In genomic region chr11:46649180-46649738, GRCh38 we compare ENCODE assay signal across 9 cellular contexts. TPM values are rescaled to one million over a fixed set of nuclear protein-coding genes. Genes with fewer than 3 reads are reported as not detected.
DNase-seq lines count a peak whose midpoint lies in the region; ATAC-seq and TF ChIP-seq lines count a peak whose summit lies in the region.
"Had no signal": no experiment of that assay in that cellular context is flagged by ENCODE, and none has a peak within 500 bp of the region (broad histone marks: within the 10 kb centered on the region; RNA-seq: fewer than 3 reads in every experiment).

No MANE protein-coding gene starts in this region.

- H3K9me3 ChIP-seq in mucosa of descending colon: no peaks in the 10 kb centered on the region
- no peaks in the 10 kb centered on the region for H3K9me3 ChIP-seq in aorta (ENCODE audit: control insufficient read depth, low read length)

- DNase-seq in Right ventricle myocardium inferior (ENCODE audit: missing footprints): no peak
- no peak for DNase-seq in cardiac septum (ENCODE audit: low spot score)
- peak; percentile 73 for DNase-seq in epithelial cell of esophagus (ENCODE audit: low read depth)
- DNase-seq in mucosa of descending colon: peak in 1 of 3 donors; percentile 20
- no peak for DNase-seq in aorta
- no peak for DNase-seq in NCI-H345 (lab: John Stamatoyannopoulos, UW)
- no peak for DNase-seq in activated naive CD4-positive, alpha-beta T cell (lab: John Stamatoyannopoulos, UW)
- DNase-seq: activated T-cell treated with anti-CD3 and anti-CD28 coated beads, Interleukin-2, amount 50 U/mL, for 72 hours had no signal

- H3K4me1 ChIP-seq in mucosa of descending colon (ENCODE audit: low read depth): no peaks in the 10 kb centered on the region
- H3K4me1 ChIP-seq in aorta (ENCODE audit: control insufficient read depth in 1 of 2, insufficient read depth in 2 of 2, low read length in 2 of 2): no peaks in the 10 kb centered on the region

- intact Hi-C loops in Right ventricle myocardium inferior (cut with DNase I) (loop anchor here (2.0 kb wide), 1 partner anchor 52 kb away; the partner anchor contains the start of genes ARHGAP1 and ZNF408), cardiac septum (cut with DNase I) (loop anchor here (5.0 kb wide), 1 partner anchor 53 kb away; the partner anchor contains the start of genes ARHGAP1 and ZNF408), mucosa of descending colon (cut with DNase I, micrococcal nuclease) (no loop called here), aorta (cut with DNase I) (no loop called here)

- 4 to 6% methylated on average over 2 of the region's 2 CpGs for WGBS in aorta, 2 donors

- H3K27me3 ChIP-seq in aorta (ENCODE audit: control insufficient read depth in 1 of 2, insufficient read depth in 2 of 2, low read length in 1 of 2): no peaks in the 10 kb centered on the region

- H3K36me3 ChIP-seq in mucosa of descending colon (ENCODE audit: low read depth): peaks cover 9% of the 10 kb centered on the region
- H3K36me3 ChIP-seq in aorta (ENCODE audit: control insufficient read depth in 1 of 2, insufficient read depth in 2 of 2, low read length in 1 of 2): peaks cover 4 to 7% of the 10 kb centered on the region in 2 donors

- H3K4me3 ChIP-seq in epithelial cell of esophagus (ENCODE audit: low read length) (no peak overlapping the region), mucosa of descending colon (no peak overlapping the region), aorta (ENCODE audit: low read length in 2 of 2) (no peak overlapping the region)

- no peak for TF ChIP-seq CTCF in epithelial cell of esophagus (IDR thresholded peaks at IDR 0.05; ENCODE audit: insufficient read depth, low read depth, low read length, missing control alignments)
- TF ChIP-seq CTCF in mucosa of descending colon (IDR thresholded peaks at IDR 0.05): no peak

- ATAC-seq in Right ventricle myocardium inferior (peak; percentile 97), mucosa of descending colon (peak; percentile 31), aorta (ENCODE audit: low FRiP score) (peak; percentile 93), GM18505 (IDR thresholded peaks at IDR 0.05; ENCODE audit: unreplicated experiment) (no peak)
- ATAC-seq: activated T-cell treated with anti-CD3 and anti-CD28 coated beads, Interleukin-2, amount 50 U/mL, for 72 hours had no signal

- TF ChIP-seq POLR2A in GM18505 (IDR thresholded peaks at IDR 0.05; ENCODE audit: borderline replicate concordance, extremely low read depth, insufficient read depth, insufficient read length): no peak

- peak overlapping the region; percentile 30 to 96 for H3K27ac ChIP-seq in aorta (ENCODE audit: low read depth in 1 of 2, low read length in 2 of 2)

RNA-seq across cellular contexts. Expression of gene ATG13, which starts 31.9 kb away (rescaled TPM):
- total RNA-seq in Right ventricle myocardium inferior (39.4 TPM), cardiac septum (43.4 TPM), mucosa of descending colon (10 to 100 TPM; 61.6 to 81.4 (median 62.3) TPM), aorta (10 to 100 TPM; 59.6 to 72.7 TPM)
- polyA plus RNA-seq in aorta: 10 to 100 TPM; 29.9 to 46.5 TPM

RNA-seq across cellular contexts. Expression of gene HARBI1, which starts 32.2 kb away (rescaled TPM):
- total RNA-seq in Right ventricle myocardium inferior: 3.5 TPM
- total RNA-seq in cardiac septum: 2.9 TPM
- total RNA-seq in mucosa of descending colon: 1 to 10 TPM; 4.5 to 6.0 (median 5.7) TPM
- 1 to 10 TPM; 2.3 to 3.0 TPM for total RNA-seq in aorta
- polyA plus RNA-seq in aorta: 1 to 10 TPM; 2.1 to 2.3 TPM

RNA-seq across cellular contexts. Expression of gene ARHGAP1, which starts 51.2 kb away (rescaled TPM):
- total RNA-seq in Right ventricle myocardium inferior (68.4 TPM), cardiac septum (152 TPM), mucosa of descending colon (10 to 100 TPM; 76.4 to 95.2 (median 90.6) TPM), aorta (100 to 1,000 TPM; 173 to 185 TPM)
- polyA plus RNA-seq in aorta: 10 to 100 TPM; 27.8 to 74.1 TPM

RNA-seq across cellular contexts. Expression of gene ZNF408, which starts 51.6 kb away (rescaled TPM):
- total RNA-seq in Right ventricle myocardium inferior (6.0 TPM), cardiac septum (6.7 TPM), mucosa of descending colon (10 to 100 TPM in 2 of 3 donors, 1 to 10 TPM in 1; 8.0 to 13.2 (median 12.8) TPM), aorta (1 to 10 TPM; 9.8 to 9.9 TPM)
- polyA plus RNA-seq in aorta: 10 to 100 TPM in 1 of 2 donors, 1 to 10 TPM in 1; 3.0 to 13.3 TPM

RNA-seq across cellular contexts. Expression of gene AMBRA1, which starts 55.4 kb away (rescaled TPM):
- total RNA-seq in Right ventricle myocardium inferior (14.8 TPM), cardiac septum (18.0 TPM), mucosa of descending colon (10 to 100 TPM; 42.0 to 46.7 (median 45.2) TPM), aorta (10 to 100 TPM; 27.8 to 35.0 TPM)
- 1 to 10 TPM; 2.6 to 5.8 TPM for polyA plus RNA-seq in aorta

Comparison
In these comparisons a context has a peak if more than half of its experiments do, and no peak if none do; other contexts are left out.
1. intact Hi-C loops: an anchor here in Right ventricle myocardium inferior (2.0 kb wide) and cardiac septum (5.0 kb wide); none called in mucosa of descending colon and aorta.